In the genomic region with DNA sequence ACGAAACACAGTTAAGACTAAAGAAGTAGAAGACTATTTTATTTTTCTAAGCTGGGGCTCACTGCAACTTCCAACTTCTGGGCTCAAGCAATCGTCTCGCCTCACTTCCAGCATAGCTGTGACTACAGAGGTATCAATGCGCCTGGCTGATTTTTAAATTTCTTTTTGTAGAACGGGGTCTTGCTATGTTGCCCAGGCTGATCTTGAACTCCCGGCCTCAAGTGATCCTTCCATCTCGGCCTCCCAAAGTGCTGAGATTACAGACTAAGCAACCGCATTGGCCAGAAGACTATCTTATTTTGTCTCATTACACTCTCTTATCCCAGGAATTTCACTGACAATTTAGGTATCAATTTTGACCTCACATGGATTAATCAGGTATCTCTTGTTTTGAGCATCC, we compare ENCODE assay signal across 10 cellular contexts. TPM values are rescaled to one million over a fixed set of nuclear protein-coding genes. Genes with fewer than 3 reads are reported as not detected.
DNase-seq lines count a peak whose midpoint lies in the region; ATAC-seq and TF ChIP-seq lines count a peak whose summit lies in the region.
"Had no signal": no experiment of that assay in that cellular context is flagged by ENCODE, and none has a peak within 500 bp of the region (broad histone marks: within the 10 kb centered on the region; RNA-seq: fewer than 3 reads in every experiment).

No MANE protein-coding gene starts in this region.

- H3K27ac Mint-ChIP-seq in T-helper 1 cell treated with Interleukin-12 subunit alpha and Interleukin-12 subunit beta and Interleukin-4 antibody, amounts not matched to agents 30 μg/mL and 1 μg/mL, for 36 hours: peak overlapping the region; percentile 97
- no peak overlapping the region for H3K27ac Mint-ChIP-seq in activated B cell treated with CpG ODN at 0.5 μM for 24 hours

- peaks cover 57% of the 10 kb centered on the region for H3K79me2 ChIP-seq in smooth muscle cell (ENCODE audit: low read depth)

- in situ Hi-C loops in GM13977 (cut with MboI; ENCODE audit: low pct_unique_long_range_greater_than_20kb, low sequenced_read_pairs, unreplicated experiment): no loop called here

- H3K4me2 ChIP-seq in smooth muscle cell: peak overlapping the region; percentile 96

- H2AFZ ChIP-seq in smooth muscle cell (ENCODE audit: low read depth): no peak overlapping the region

- no peak overlapping the region for H3K27ac ChIP-seq in smooth muscle cell (ENCODE audit: low read depth)

- WGBS in smooth muscle cell (ENCODE audit: low lambda C conversion rate): 98% methylated on average over 8 of the region's 8 CpGs

- H3K9me3 Mint-ChIP-seq in T-helper 1 cell treated with Interleukin-12 subunit alpha and Interleukin-12 subunit beta and Interleukin-4 antibody, amounts not matched to agents 30 μg/mL and 1 μg/mL, for 36 hours: no peaks in the 10 kb centered on the region
- no peaks in the 10 kb centered on the region for H3K9me3 Mint-ChIP-seq in activated B cell treated with CpG ODN at 0.5 μM for 24 hours

- H3K4me3 Mint-ChIP-seq in T-helper 1 cell treated with Interleukin-12 subunit alpha and Interleukin-12 subunit beta and Interleukin-4 antibody, amounts not matched to agents 30 μg/mL and 1 μg/mL, for 36 hours: peak overlapping the region; percentile 97
- H3K4me3 Mint-ChIP-seq in activated B cell treated with CpG ODN at 0.5 μM for 24 hours: peak overlapping the region; percentile 94

- CTCF ChIA-PET in activated B cell treated with CpG ODN at 0.5 μM for 24 hours (lab: Charles Lee): no interaction called here

- TF ChIP-seq CTCF in activated B cell treated with CpG ODN at 0.5 μM for 24 hours (IDR thresholded peaks at IDR 0.05) (no peak), foreskin fibroblast (IDR thresholded peaks at IDR 0.05; ENCODE audit: low read depth, low read length) (no peak), smooth muscle cell (IDR thresholded peaks at IDR 0.05; ENCODE audit: borderline replicate concordance, insufficient read depth, poor library complexity, severe bottlenecking) (no peak), GM13977 (IDR thresholded peaks at IDR 0.05; ENCODE audit: extremely low read depth, insufficient read depth, missing control alignments) (no peak)

- H4K20me1 ChIP-seq in smooth muscle cell (ENCODE audit: low read depth): peaks cover 16% of the 10 kb centered on the region

- no peak for ATAC-seq in activated B cell treated with CpG ODN at 0.5 μM for 24 hours (ENCODE audit: low read depth)

- H3K9ac ChIP-seq in smooth muscle cell (ENCODE audit: low read depth): peak overlapping the region; percentile 95

- no peaks in the 10 kb centered on the region for H3K36me3 ChIP-seq in smooth muscle cell (ENCODE audit: low read depth)

- peaks cover 10% of the 10 kb centered on the region for H3K4me1 ChIP-seq in smooth muscle cell (ENCODE audit: low read depth)

- peaks cover 29% of the 10 kb centered on the region for H3F3A ChIP-seq in smooth muscle cell (ENCODE audit: low read depth)

- H3K27me3 ChIP-seq in smooth muscle cell (ENCODE audit: low read depth): no peaks in the 10 kb centered on the region

- intact Hi-C loops in activated B cell treated with CpG ODN at 0.5 μM for 24 hours (cut with micrococcal nuclease): loop anchor here (5.0 kb wide), 2 partner anchors 36 to 896 kb away; a partner anchor contains a TSS

- DNase-seq in T-helper 1 cell: no peak
- no peak for DNase-seq in activated B cell treated with CpG ODN at 0.5 μM for 24 hours
- no peak for DNase-seq in foreskin fibroblast
- DNase-seq in smooth muscle cell (lab: John Stamatoyannopoulos, UW; ENCODE audit: unreplicated experiment): no peak
- DNase-seq in GM13977 (ENCODE audit: low spot score): no peak
- DNase-seq in kidney tubule cell (ENCODE audit: low spot score): no peak
- no peak for DNase-seq in NCI-H1048 (lab: John Stamatoyannopoulos, UW)
- DNase-seq: 8988T, KG1 had no signal

- H3K36me3 Mint-ChIP-seq in T-helper 1 cell treated with Interleukin-12 subunit alpha and Interleukin-12 subunit beta and Interleukin-4 antibody, amounts not matched to agents 30 μg/mL and 1 μg/mL, for 36 hours (ENCODE audit: low read depth): peaks cover 11% of the 10 kb centered on the region
- peaks cover 31% of the 10 kb centered on the region for H3K36me3 Mint-ChIP-seq in activated B cell treated with CpG ODN at 0.5 μM for 24 hours (ENCODE audit: low read depth)

- H3K4me3 ChIP-seq in foreskin fibroblast (ENCODE audit: low read depth in 1 of 2, low read length in 2 of 2): peak overlapping the region; percentile 63 to 87
- peak overlapping the region; percentile 97 for H3K4me3 ChIP-seq in smooth muscle cell

- H3K4me1 Mint-ChIP-seq in T-helper 1 cell treated with Interleukin-12 subunit alpha and Interleukin-12 subunit beta and Interleukin-4 antibody, amounts not matched to agents 30 μg/mL and 1 μg/mL, for 36 hours (ENCODE audit: low read depth): peaks cover 31% of the 10 kb centered on the region
- peaks cover 26% of the 10 kb centered on the region for H3K4me1 Mint-ChIP-seq in activated B cell treated with CpG ODN at 0.5 μM for 24 hours

- H3K9me3 ChIP-seq in smooth muscle cell (replicated peaks; ENCODE audit: low read depth): no peaks in the 10 kb centered on the region

- no peaks in the 10 kb centered on the region for H3K27me3 Mint-ChIP-seq in T-helper 1 cell treated with Interleukin-12 subunit alpha and Interleukin-12 subunit beta and Interleukin-4 antibody, amounts not matched to agents 30 μg/mL and 1 μg/mL, for 36 hours (ENCODE audit: low read depth)
- H3K27me3 Mint-ChIP-seq in activated B cell treated with CpG ODN at 0.5 μM for 24 hours: no peaks in the 10 kb centered on the region

- POLR2A ChIA-PET in activated B cell treated with CpG ODN at 0.5 μM for 24 hours (lab: Charles Lee): interaction anchor here (0.7 kb wide), 2 partner anchors 46 to 84 kb away, joined by 4 read pairs; no protein-coding TSS in a partner anchor

RNA-seq across cellular contexts. Expression of a gene that starts 1.2 kb away (rescaled TPM):
- total RNA-seq in activated B cell treated with CpG ODN at 0.5 μM for 24 hours (21.9 and 23.8 TPM in 2 replicates), smooth muscle cell (95.2 and 112 TPM in 2 replicates)
- 58.3 and 68.9 TPM in 2 replicates for polyA plus RNA-seq in smooth muscle cell

RNA-seq across cellular contexts. Expression of a gene that starts 53.4 kb away (rescaled TPM):
- 44.7 and 48.8 TPM in 2 replicates for total RNA-seq in activated B cell treated with CpG ODN at 0.5 μM for 24 hours
- 62.7 and 87.2 TPM in 2 replicates for total RNA-seq in smooth muscle cell
- 18.8 and 29.8 TPM in 2 replicates for polyA plus RNA-seq in smooth muscle cell

RNA-seq across cellular contexts. Expression of a gene that starts 57.0 kb away (rescaled TPM):
- total RNA-seq in activated B cell treated with CpG ODN at 0.5 μM for 24 hours (122 and 131 TPM in 2 replicates), smooth muscle cell (469 and 497 TPM in 2 replicates)
- polyA plus RNA-seq in smooth muscle cell: 531 and 534 TPM in 2 replicates
